ENCODE assay signal across 8 cellular contexts in genomic region chr10:3784510-3785250, GRCh38. TPM values are rescaled to one million over a fixed set of nuclear protein-coding genes. Genes with fewer than 3 reads are reported as not detected.
DNase-seq lines count a peak whose midpoint lies in the region; ATAC-seq, FAIRE-seq and TF ChIP-seq lines count a peak whose summit lies in the region.

TSS of gene KLF6 (minus strand) at chr10:3785209. CDS start at chr10:3785014, 195 bp downstream.

- H3K4me3 Mint-ChIP-seq in activated CD4-positive, alpha-beta memory T cell treated with anti-CD3 and anti-CD28 coated beads, Interleukin-2, amount 10 ng/mL, durations not matched to agents 7 days and 5 days, result peak within 1 kb of the TSS; percentile 97
- peak within 1 kb of the TSS; percentile 98 for H3K4me3 Mint-ChIP-seq in nephron progenitor cell

- H3K27me3 Mint-ChIP-seq in activated CD4-positive, alpha-beta memory T cell treated with anti-CD3 and anti-CD28 coated beads, Interleukin-2, amount 10 ng/mL, durations not matched to agents 7 days and 5 days, result no peaks in the 10 kb centered on the region
- no peaks in the 10 kb centered on the region for H3K27me3 Mint-ChIP-seq in nephron progenitor cell (ENCODE audit: low read depth, poor library complexity)

- H3K4me1 ChIP-seq in BLaER1, result peaks cover 42% of the 10 kb centered on the region

- no peaks in the 10 kb centered on the region for H3K9me3 Mint-ChIP-seq in activated CD4-positive, alpha-beta memory T cell treated with anti-CD3 and anti-CD28 coated beads, Interleukin-2, amount 10 ng/mL, durations not matched to agents 7 days and 5 days
- H3K9me3 Mint-ChIP-seq in nephron progenitor cell, result peaks cover 18% of the 10 kb centered on the region

- no peaks in the 10 kb centered on the region for H3K27me3 ChIP-seq in BLaER1

- DNase-seq in activated CD4-positive, alpha-beta memory T cell treated with anti-CD3 and anti-CD28 coated beads, Interleukin-2, amount 10 ng/mL, durations not matched to agents 7 days and 5 days, result no peak
- DNase-seq in fibroblast of villous mesenchyme (ENCODE audit: low read depth), result peak; percentile 43
- no peak for DNase-seq in nephron progenitor cell
- no peak for DNase-seq in GF-D8 (lab: John Stamatoyannopoulos, UW)
- no peak for DNase-seq in HTR-8/SVneo (ENCODE audit: insufficient read length, low spot score)

- peak within 1 kb of the TSS; percentile 98 for H3K27ac Mint-ChIP-seq in activated CD4-positive, alpha-beta memory T cell treated with anti-CD3 and anti-CD28 coated beads, Interleukin-2, amount 10 ng/mL, durations not matched to agents 7 days and 5 days
- H3K27ac Mint-ChIP-seq in nephron progenitor cell, result peak within 1 kb of the TSS; percentile 99

- POLR2A ChIA-PET in activated CD4-positive, alpha-beta memory T cell treated with anti-CD3 and anti-CD28 coated beads, Interleukin-2, amount 10 ng/mL, durations not matched to agents 7 days and 5 days (lab: Charles Lee), result interaction anchor here (0.6 to 6.8 kb wide), 69 partner anchors 10 to 1508 kb away, joined by 3 to 1053 read pairs (median 8); partner anchors contain the start of gene PITRM1

- H3K36me3 ChIP-seq in BLaER1, result peaks cover 26% of the 10 kb centered on the region

- peak within 1 kb of the TSS; percentile 100 for H3K9ac ChIP-seq in BLaER1

- H3K27ac ChIP-seq in BLaER1, result peak within 1 kb of the TSS; percentile 100

- peaks cover 32% of the 10 kb centered on the region for H3K4me1 Mint-ChIP-seq in activated CD4-positive, alpha-beta memory T cell treated with anti-CD3 and anti-CD28 coated beads, Interleukin-2, amount 10 ng/mL, durations not matched to agents 7 days and 5 days
- peaks cover 50% of the 10 kb centered on the region for H3K4me1 Mint-ChIP-seq in nephron progenitor cell

- ATAC-seq in GM19023 (IDR thresholded peaks at IDR 0.05; ENCODE audit: unreplicated experiment) (peak; percentile 38), HG03558 (IDR thresholded peaks at IDR 0.05; ENCODE audit: extremely low read depth, unreplicated experiment) (peak; percentile 0)

- peaks cover 12% of the 10 kb centered on the region for H3K9me3 ChIP-seq in BLaER1

- peaks cover 60% of the 10 kb centered on the region for H3K36me3 Mint-ChIP-seq in activated CD4-positive, alpha-beta memory T cell treated with anti-CD3 and anti-CD28 coated beads, Interleukin-2, amount 10 ng/mL, durations not matched to agents 7 days and 5 days (ENCODE audit: low read depth)
- H3K36me3 Mint-ChIP-seq in nephron progenitor cell (ENCODE audit: low read depth), result peaks cover 26% of the 10 kb centered on the region

- no peak for TF ChIP-seq CTCF in fibroblast of villous mesenchyme (IDR thresholded peaks at IDR 0.05; ENCODE audit: insufficient read depth, low read depth, low read length)
- TF ChIP-seq CTCF in nephron progenitor cell (IDR thresholded peaks at IDR 0.05), result no peak

- H3K4me2 ChIP-seq in BLaER1, result peak within 1 kb of the TSS; percentile 94

- H3K4me3 ChIP-seq in BLaER1 (peak within 1 kb of the TSS; percentile 86), fibroblast of villous mesenchyme (ENCODE audit: low read depth, low read length) (peak within 1 kb of the TSS; percentile 90)

- CTCF ChIA-PET in activated CD4-positive, alpha-beta memory T cell treated with anti-CD3 and anti-CD28 coated beads, Interleukin-2, amount 10 ng/mL, durations not matched to agents 7 days and 5 days (lab: Charles Lee), result interaction anchor here (0.9 to 3.2 kb wide), 8 partner anchors 15 to 689 kb away, joined by 3 to 14 read pairs (median 5); no protein-coding TSS in a partner anchor

- no peak for FAIRE-seq in HTR-8/SVneo (lab: Jason Lieb, UNC)

- H4K20me1 ChIP-seq in BLaER1, result peaks cover 42% of the 10 kb centered on the region

RNA-seq across cellular contexts. Expression of gene KLF6, which starts in this region (rescaled TPM):
- 100 to 1,000 TPM; 220 to 228 TPM for total RNA-seq in activated CD4-positive, alpha-beta memory T cell treated with anti-CD3 and anti-CD28 coated beads, Interleukin-2, amount 10 ng/mL, durations not matched to agents 7 days and 5 days
- 37.6 and 51.5 TPM in 2 replicates for total RNA-seq in fibroblast of villous mesenchyme
